Comparison of ENCODE assay signal across 1 cellular context in the genomic region with DNA sequence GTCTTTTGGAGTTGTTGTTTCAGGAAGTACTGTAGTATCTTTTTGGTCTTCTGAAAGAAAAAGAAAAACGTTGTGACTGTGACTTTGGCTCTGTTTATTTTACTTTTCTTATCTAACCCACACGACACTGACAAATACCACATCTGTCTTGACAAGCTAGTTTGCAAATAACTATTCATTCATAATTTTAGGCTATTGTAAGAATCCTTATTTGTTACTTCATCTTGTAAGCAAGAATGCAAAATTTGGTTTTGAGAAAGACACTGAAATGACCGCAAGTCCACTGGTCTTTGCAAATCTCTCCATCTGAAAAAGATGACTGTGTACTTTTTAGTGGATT.
TF ChIP-seq lines count a peak whose summit lies in the region.

No MANE protein-coding gene starts in this region.

TF ChIP-seq in K562, 482 proteins besides CTCF, POLR2A, EP300 and RAD21:
- peak; percentile 63 for TF ChIP-seq MEIS2 (IDR thresholded peaks at IDR 0.05; ENCODE audit: partially characterized antibody)
- TF ChIP-seq SMAD3 (CRISPR knock-in tag; conservative IDR thresholded peaks at IDR 0.05): no peak
- TF ChIP-seq C11orf30 (IDR thresholded peaks at IDR 0.05; ENCODE audit: low read depth): peak; percentile 37; the same call in 1 of the 2 replicates
- peak; percentile 32; the same call in 1 of the 2 replicates for TF ChIP-seq ZNF316 (IDR thresholded peaks at IDR 0.05)
